ENCODE assay signal across 13 cellular contexts in genomic region chr3:177263615-177264365, GRCh38.
A peak's percentile ranks its signal among the peaks of the same experiment; 100 is the strongest.
DNase-seq lines count a peak whose midpoint lies in the region; ATAC-seq and TF ChIP-seq lines count a peak whose summit lies in the region.
"Had no signal": no experiment of that assay in that cellular context is flagged by ENCODE, and none has a peak within 500 bp of the region (broad histone marks: within the 10 kb centered on the region; RNA-seq: fewer than 3 reads in every experiment).

No MANE protein-coding gene starts in this region.

- peak; percentile 25 for DNase-seq in AG08396 (ENCODE audit: low spot score)
- peak; percentile 62 for DNase-seq in MV-4-11 (lab: John Stamatoyannopoulos, UW)
- peak; percentile 43 for DNase-seq in fibroblast of peridontal ligament (ENCODE audit: extremely low read depth)
- no peak for DNase-seq in NCI-H2107 treated with DMSO at 0.1 percent for 48 hours (lab: John Stamatoyannopoulos, UW; ENCODE audit: unreplicated experiment)
- no peak for DNase-seq in NCI-H1417 treated with DMSO at 0.1 percent for 48 hours (lab: John Stamatoyannopoulos, UW)
- no peak for DNase-seq in upper lobe of right lung
- DNase-seq in COLO668 (lab: John Stamatoyannopoulos, UW; ENCODE audit: unreplicated experiment), result no peak
- DNase-seq: activated T-cell treated with anti-CD3 and anti-CD28 coated beads, Interleukin-2, amount 50 U/mL, for 24 hours; CD4-positive, CD25-positive, alpha-beta regulatory T cell; effector memory CD8-positive, alpha-beta T cell; left cardiac atrium had no signal

- no peak for TF ChIP-seq CTCF in upper lobe of right lung (IDR thresholded peaks at IDR 0.05)

- no peaks in the 10 kb centered on the region for H3K27me3 ChIP-seq in upper lobe of right lung

- H3K4me3 ChIP-seq in upper lobe of right lung, result no peak overlapping the region
- H3K4me3 ChIP-seq: skin epidermis had no signal

- H3K27ac ChIP-seq in upper lobe of right lung, result no peak overlapping the region
- H3K27ac ChIP-seq: skin epidermis had no signal

- no peaks in the 10 kb centered on the region for H3K9me3 ChIP-seq in upper lobe of right lung

- ATAC-seq in GM19438 (IDR thresholded peaks at IDR 0.05; ENCODE audit: low read depth, unreplicated experiment), result peak; percentile 72
- ATAC-seq in upper lobe of right lung, result no peak
- ATAC-seq: effector memory CD8-positive, alpha-beta T cell had no signal

- H3K4me1 ChIP-seq in upper lobe of right lung, result no peaks in the 10 kb centered on the region

- no peaks in the 10 kb centered on the region for H3K36me3 ChIP-seq in upper lobe of right lung

- intact Hi-C loops in upper lobe of right lung (cut with DNase I), result no loop called here

Comparison
In these comparisons a context has a peak if more than half of its experiments do, and no peak if none do; other contexts are left out.
1. DNase-seq: peak in AG08396 (single experiment), MV-4-11 (single experiment) and fibroblast of peridontal ligament (single experiment); none in NCI-H2107 treated with DMSO at 0.1 percent for 48 hours (single experiment), NCI-H1417 treated with DMSO at 0.1 percent for 48 hours (single experiment), upper lobe of right lung (single experiment) and COLO668 (single experiment).